In genomic region chr7:45241339-45242109, GRCh38 we compare ENCODE assay signal across 1 cellular context.
TF ChIP-seq lines count a peak whose summit lies in the region.

No MANE protein-coding gene starts in this region.

TF ChIP-seq in HCT116, 20 proteins besides CTCF, POLR2A, EP300 and RAD21:
- TF ChIP-seq ATF3 (IDR thresholded peaks at IDR 0.05) = no peak
- TF ChIP-seq MAX (IDR thresholded peaks at IDR 0.05) = no peak
- TF ChIP-seq ZFX (IDR thresholded peaks at IDR 0.05) = no peak
- no peak for TF ChIP-seq REST (IDR thresholded peaks at IDR 0.05; ENCODE audit: low read depth)
- no peak for TF ChIP-seq JUND (IDR thresholded peaks at IDR 0.05)
- TF ChIP-seq ELF1 (IDR thresholded peaks at IDR 0.05; ENCODE audit: borderline replicate concordance, low read depth) = no peak
- no peak for TF ChIP-seq SP1 (IDR thresholded peaks at IDR 0.05; ENCODE audit: low read depth)
- TF ChIP-seq CBX3 (IDR thresholded peaks at IDR 0.05; ENCODE audit: low read depth) = no peak
- TF ChIP-seq CEBPB (IDR thresholded peaks at IDR 0.05; ENCODE audit: low read depth) = no peak
TF ChIP-seq in HCT116: peak in this region for 0.
